1 cellular context compared by ENCODE assay signal in genomic region chr15:28831897-28832587, GRCh38.
TF ChIP-seq lines count a peak whose summit lies in the region.

No MANE protein-coding gene starts in this region.

TF ChIP-seq in HEK293, 187 proteins besides CTCF, POLR2A, EP300 and RAD21 (continued from another document):
- TF ChIP-seq ATF2 (tag by site-specific recombination; IDR thresholded peaks at IDR 0.05; ENCODE audit: low read depth), result peak; percentile 48
- peak; percentile 35; the same call in 1 of the 2 replicates for TF ChIP-seq OSR2 (tag by site-specific recombination; IDR thresholded peaks at IDR 0.05)
- TF ChIP-seq GLIS2 (tag by site-specific recombination; IDR thresholded peaks at IDR 0.05), result peak; percentile 69
